ENCODE assay signal across 16 cellular contexts in genomic region chr4:67019670-67020069, GRCh38.
"Had no signal": no experiment of that assay in that cellular context is flagged by ENCODE, and none has a peak within 500 bp of the region (broad histone marks: within the 10 kb centered on the region; RNA-seq: fewer than 3 reads in every experiment).

No MANE protein-coding gene starts in this region.

- H3K4me1 Mint-ChIP-seq: activated naive CD8-positive, alpha-beta T cell treated with anti-CD3 and anti-CD28 coated beads for 36 hours; immature natural killer cell had no signal

- H3K27me3 Mint-ChIP-seq: activated CD4-positive, alpha-beta memory T cell treated with anti-CD3 and anti-CD28 coated beads for 36 hours; activated naive CD8-positive, alpha-beta T cell treated with anti-CD3 and anti-CD28 coated beads for 36 hours had no signal

- H3K4me3 ChIP-seq: colonic mucosa, stomach, thoracic aorta had no signal

- H3K4me3 Mint-ChIP-seq: activated CD4-positive, alpha-beta memory T cell treated with anti-CD3 and anti-CD28 coated beads for 36 hours; activated naive CD8-positive, alpha-beta T cell treated with anti-CD3 and anti-CD28 coated beads for 36 hours; activated T-cell treated with anti-CD3 and anti-CD28 coated beads, Interleukin-2, amount 50 U/mL, for 72 hours; immature natural killer cell had no signal

- H3K36me3 ChIP-seq: colonic mucosa, stomach, thoracic aorta had no signal

- H3K27ac ChIP-seq: colonic mucosa, stomach, thoracic aorta had no signal

- H3K9me3 ChIP-seq: colonic mucosa had no signal

- ATAC-seq: activated T-cell treated with anti-CD3 and anti-CD28 coated beads, Interleukin-2, amount 50 U/mL, for 72 hours had no signal

- FAIRE-seq: bronchial epithelial cell had no signal

- H3K4me1 ChIP-seq: colonic mucosa, stomach had no signal

- H3K36me3 Mint-ChIP-seq: activated CD4-positive, alpha-beta memory T cell treated with anti-CD3 and anti-CD28 coated beads for 36 hours; activated naive CD8-positive, alpha-beta T cell treated with anti-CD3 and anti-CD28 coated beads for 36 hours had no signal

- DNase-seq: activated CD4-positive, alpha-beta memory T cell treated with anti-CD3 and anti-CD28 coated beads for 36 hours; activated CD4-positive, alpha-beta T cell treated with anti-CD3 and anti-CD28 coated beads for 1 hour; activated gamma-delta T cell treated with Interleukin-2 at 50 U/mL for 16 hours; activated naive CD8-positive, alpha-beta T cell treated with anti-CD3 and anti-CD28 coated beads for 36 hours; activated T-cell treated with anti-CD3 and anti-CD28 coated beads, Interleukin-2, amount 50 U/mL, for 72 hours; anterior cingulate cortex; colonic mucosa; effector CD4-positive, alpha-beta T cell; immature natural killer cell; left cardiac atrium; mammary epithelial cell; retina; stomach; T-helper 9 cell had no signal

- H3K27ac Mint-ChIP-seq: activated CD4-positive, alpha-beta memory T cell treated with anti-CD3 and anti-CD28 coated beads for 36 hours; activated naive CD8-positive, alpha-beta T cell treated with anti-CD3 and anti-CD28 coated beads for 36 hours; activated T-cell treated with anti-CD3 and anti-CD28 coated beads, Interleukin-2, amount 50 U/mL, for 72 hours; immature natural killer cell had no signal
